8 cellular contexts compared by ENCODE assay signal in genomic region chr11:64842851-64843841, GRCh38. TPM values are rescaled to one million over a fixed set of nuclear protein-coding genes. Genes with fewer than 3 reads are reported as not detected.
DNase-seq lines count a peak whose midpoint lies in the region; ATAC-seq and TF ChIP-seq lines count a peak whose summit lies in the region.

No MANE protein-coding gene starts in this region.

- no peaks in the 10 kb centered on the region for H3K9me3 ChIP-seq in sigmoid colon

- no peaks in the 10 kb centered on the region for H3K36me3 ChIP-seq in sigmoid colon

- 18 to 73% methylated on average over 23 of the region's 23 CpGs for WGBS in sigmoid colon, 2 donors

- H3K27ac Mint-ChIP-seq in chondrocyte (ENCODE audit: unreplicated experiment) = no peak overlapping the region
- peak overlapping the region; percentile 71 for H3K27ac Mint-ChIP-seq in neural crest cell (ENCODE audit: unreplicated experiment)

- H3K27me3 Mint-ChIP-seq in chondrocyte (ENCODE audit: low read depth) (no peaks in the 10 kb centered on the region), neural crest cell (ENCODE audit: low read depth) (peaks cover 20% of the 10 kb centered on the region)

- in situ Hi-C loops in Caki2 (cut with HindIII; ENCODE audit: low pct_unique_long_range_greater_than_20kb, low sequenced_read_pairs) = no loop called here

- peak overlapping the region in 1 of 4 donors; percentile 36 for H3K27ac ChIP-seq in sigmoid colon

- ATAC-seq in HG03571 (IDR thresholded peaks at IDR 0.05; ENCODE audit: unreplicated experiment) = no peak

- TF ChIP-seq POLR2A in sigmoid colon (IDR thresholded peaks at IDR 0.05) = no peak

- intact Hi-C loops in sigmoid colon (cut with DNase I) = loop anchor here (10.0 kb wide), 1 partner anchor 272 kb away; the partner anchor contains the start of genes TM7SF2 and ZNHIT2

- DNase-seq in Caki2 (ENCODE audit: low read depth) (peak; percentile 56), LoVo (ENCODE audit: low spot score) (peak; percentile 82), chondrocyte (ENCODE audit: low spot score) (peak; percentile 85), neural crest cell (ENCODE audit: low read depth, low spot score) (no peak), dedifferentiated amniotic fluid mesenchymal stem cell (ENCODE audit: extremely low spot score) (no peak), NCI-H2227 treated with DMSO at 0.1 percent for 48 hours (lab: John Stamatoyannopoulos, UW) (no peak), sigmoid colon (no peak)

- H3K4me3 Mint-ChIP-seq in chondrocyte (ENCODE audit: unreplicated experiment) (no peak overlapping the region), neural crest cell (peak overlapping the region; percentile 34)

- TF ChIP-seq CTCF in chondrocyte (IDR thresholded peaks at IDR 0.05) = no peak
- TF ChIP-seq CTCF in neural crest cell (conservative IDR thresholded peaks at IDR 0.05) = no peak
- no peak for TF ChIP-seq CTCF in sigmoid colon (IDR thresholded peaks at IDR 0.05)

- H3K9me3 Mint-ChIP-seq in chondrocyte (ENCODE audit: low read depth) (no peaks in the 10 kb centered on the region), neural crest cell (no peaks in the 10 kb centered on the region)

- H3K4me1 Mint-ChIP-seq in chondrocyte (ENCODE audit: low read depth) (peaks cover 12% of the 10 kb centered on the region), neural crest cell (peaks cover 9% of the 10 kb centered on the region)

- H3K4me3 ChIP-seq in sigmoid colon = no peak overlapping the region

- H3K36me3 Mint-ChIP-seq in chondrocyte (ENCODE audit: low read depth) (no peaks in the 10 kb centered on the region), neural crest cell (ENCODE audit: low read depth) (no peaks in the 10 kb centered on the region)

- H3K4me1 ChIP-seq in sigmoid colon = peaks cover 0 to 17% (median 8%) of the 10 kb centered on the region in 4 donors

- no peak for TF ChIP-seq EP300 in sigmoid colon (IDR thresholded peaks at IDR 0.05)

- peaks cover 0 to 10% (median 0%) of the 10 kb centered on the region in 3 donors for H3K27me3 ChIP-seq in sigmoid colon

RNA-seq across cellular contexts. Expression of gene CDC42BPG, which starts 1.3 kb away (rescaled TPM):
- 0.12 and 1.1 TPM in 2 replicates for total RNA-seq in Caki2 (2014; rRNA removed; shearing (Covaris generic); ENCODE audit: low replicate concordance)
- 0.17 to 0.46 TPM (median 0.35 TPM) in 3 replicates for total RNA-seq in chondrocyte
- total RNA-seq in neural crest cell = 3.0 and 3.5 TPM in 2 replicates
- total RNA-seq in sigmoid colon = under 1 TPM in 3 of 4 donors, not detected in 1; 0.16 to 0.83 (median 0.36) TPM
- polyA plus RNA-seq in sigmoid colon = 10 to 100 TPM; 19.8 to 39.8 (median 20.8) TPM

RNA-seq across cellular contexts. Expression of gene MEN1, which starts 32.8 kb away (rescaled TPM):
- total RNA-seq in Caki2 (2014; rRNA removed; shearing (Covaris generic); ENCODE audit: low replicate concordance) = 5.3 and 5.4 TPM in 2 replicates
- total RNA-seq in chondrocyte = 19.5 to 26.4 TPM (median 20.4 TPM) in 3 replicates
- 54.8 and 57.9 TPM in 2 replicates for total RNA-seq in neural crest cell
- total RNA-seq in sigmoid colon = 10 to 100 TPM in 1 of 4 donors, 1 to 10 TPM in 3; 6.8 to 12.7 (median 8.8) TPM
- polyA plus RNA-seq in sigmoid colon = 10 to 100 TPM in 2 of 3 donors, 1 to 10 TPM in 1; 9.0 to 26.1 (median 10.9) TPM

RNA-seq across cellular contexts. Expression of gene EHD1, which starts 35.3 kb away (rescaled TPM):
- 53.4 and 68.3 TPM in 2 replicates for total RNA-seq in Caki2 (2014; rRNA removed; shearing (Covaris generic); ENCODE audit: low replicate concordance)
- total RNA-seq in chondrocyte (78.9 to 129 TPM (median 111 TPM) in 3 replicates), neural crest cell (74.2 and 77.2 TPM in 2 replicates), sigmoid colon (10 to 100 TPM; 38.5 to 73.1 (median 44.1) TPM)
- 10 to 100 TPM; 27.0 to 54.0 (median 29.4) TPM for polyA plus RNA-seq in sigmoid colon

RNA-seq across cellular contexts. Expression of gene MAP4K2, which starts 40.1 kb away (rescaled TPM):
- 12.9 and 14.4 TPM in 2 replicates for total RNA-seq in Caki2 (2014; rRNA removed; shearing (Covaris generic); ENCODE audit: low replicate concordance)
- total RNA-seq in chondrocyte (11.3 to 17.8 TPM (median 13.4 TPM) in 3 replicates), neural crest cell (13.1 and 14.6 TPM in 2 replicates), sigmoid colon (10 to 100 TPM; 11.5 to 23.5 (median 16.6) TPM)
- 10 to 100 TPM in 2 of 3 donors, 1 to 10 TPM in 1; 9.0 to 19.8 (median 11.1) TPM for polyA plus RNA-seq in sigmoid colon

Comparison
In these comparisons a context has a peak if more than half of its experiments do, and no peak if none do; other contexts are left out.
1. DNase-seq: peak in Caki2 (single experiment), LoVo (single experiment) and chondrocyte (single experiment); none in neural crest cell (single experiment), dedifferentiated amniotic fluid mesenchymal stem cell (single experiment), NCI-H2227 treated with DMSO at 0.1 percent for 48 hours (single experiment) and sigmoid colon (single experiment).